Comparison of ENCODE assay signal across 26 cellular contexts in genomic region chr10:9012312-9012711, GRCh38.
DNase-seq lines count a peak whose midpoint lies in the region; ATAC-seq and TF ChIP-seq lines count a peak whose summit lies in the region.
"Had no signal": no experiment of that assay in that cellular context is flagged by ENCODE, and none has a peak within 500 bp of the region (broad histone marks: within the 10 kb centered on the region; RNA-seq: fewer than 3 reads in every experiment).

No MANE protein-coding gene starts in this region.

- POLR2A ChIA-PET in CD4-positive, alpha-beta T cell (lab: Charles Lee): interaction anchor here (0.8 kb wide), 1 partner anchor 197 kb away, joined by 3 read pairs; no protein-coding TSS in a partner anchor
- POLR2A ChIA-PET in RWPE1 (lab: Yijun Ruan, JAX; ENCODE audit: low non-redundant PET): no interaction called here

- DNase-seq in CD4-positive, alpha-beta T cell: no peak
- DNase-seq in RWPE1 (ENCODE audit: low spot score) (peak; percentile 21), epithelial cell of esophagus (ENCODE audit: low read depth) (peak; percentile 80), non-pigmented ciliary epithelial cell (ENCODE audit: low read depth) (peak; percentile 34), glomerular visceral epithelial cell (ENCODE audit: extremely low spot score) (no peak), SIG-M5 treated with dmso at 0.1 percent for 504 hours (lab: John Stamatoyannopoulos, UW; ENCODE audit: unreplicated experiment) (no peak), D341Med (ENCODE audit: low spot score) (no peak), amniotic stem cell (lab: John Stamatoyannopoulos, UW) (no peak)
- DNase-seq: activated CD4-positive, alpha-beta T cell treated with anti-CD3 and anti-CD28 coated beads, Interleukin-2, amount 50 U/mL, for 48 hours; CD8-positive, alpha-beta memory T cell; cortex of kidney; DND-41; gastrocnemius medialis; KG1; kidney glomerular epithelial cell; naive thymus-derived CD4-positive, alpha-beta T cell; NCI-H187 treated with DMSO at 0.1 percent for 48 hours; NCI-H2227 treated with DMSO at 0.1 percent for 48 hours; stimulated activated CD4-positive, alpha-beta T cell treated with anti-CD3 and anti-CD28 coated beads, Interleukin-2, amount 100 ng/mL, for 24 hours; stimulated activated naive CD4-positive, alpha-beta T cell; tibial artery had no signal

- no peak for TF ChIP-seq CTCF in CD4-positive, alpha-beta T cell (IDR thresholded peaks at IDR 0.05)
- TF ChIP-seq CTCF in RWPE1 (conservative IDR thresholded peaks at IDR 0.05; ENCODE audit: low read depth) (no peak), epithelial cell of esophagus (IDR thresholded peaks at IDR 0.05; ENCODE audit: insufficient read depth, low read depth, low read length, missing control alignments) (no peak)

- peaks cover 50% of the 10 kb centered on the region for H3K4me1 Mint-ChIP-seq in CD4-positive, alpha-beta T cell (ENCODE audit: low read depth)
- H3K4me1 Mint-ChIP-seq: brain, memory B cell had no signal

- intact Hi-C loops in CD4-positive, alpha-beta T cell (cut with DNase I, micrococcal nuclease): loop anchor here in 1 of 2 experiments (10.0 kb wide), 1 partner anchor 958 kb away; the partner anchor contains the start of gene GATA3

- H3K27ac ChIP-seq in CD4-positive, alpha-beta T cell (ENCODE audit: low read depth, low read length): no peak overlapping the region
- H3K27ac ChIP-seq in RWPE1: no peak overlapping the region
- H3K27ac ChIP-seq: gastrocnemius medialis, parathyroid adenoma, SK-N-MC had no signal

- H3K4me3 Mint-ChIP-seq in CD4-positive, alpha-beta T cell: no peak overlapping the region
- H3K4me3 Mint-ChIP-seq: brain; memory B cell; naive thymus-derived CD4-positive, alpha-beta T cell; WTC11 had no signal

- H3K27ac Mint-ChIP-seq in CD4-positive, alpha-beta T cell: peak overlapping the region; percentile 48
- H3K27ac Mint-ChIP-seq: brain, memory B cell, WTC11 had no signal

- H3K4me3 ChIP-seq in epithelial cell of esophagus (ENCODE audit: low read length): no peak overlapping the region
- H3K4me3 ChIP-seq: gastrocnemius medialis, SK-N-MC, tibial artery had no signal

- H3K27me3 ChIP-seq in CD4-positive, alpha-beta T cell (ENCODE audit: control insufficient read depth, insufficient read depth, low read length): no peaks in the 10 kb centered on the region
- H3K27me3 ChIP-seq: gastrocnemius medialis, tibial artery had no signal

- no peaks in the 10 kb centered on the region for H3K27me3 Mint-ChIP-seq in CD4-positive, alpha-beta T cell
- H3K27me3 Mint-ChIP-seq: memory B cell; naive thymus-derived CD4-positive, alpha-beta T cell had no signal

- peaks cover 5% of the 10 kb centered on the region for H3K36me3 Mint-ChIP-seq in CD4-positive, alpha-beta T cell (ENCODE audit: low read depth)
- H3K36me3 Mint-ChIP-seq: brain; memory B cell; naive thymus-derived CD4-positive, alpha-beta T cell; WTC11 had no signal

- no peaks in the 10 kb centered on the region for H3K9me3 Mint-ChIP-seq in CD4-positive, alpha-beta T cell
- H3K9me3 Mint-ChIP-seq: brain; CD8-positive, alpha-beta memory T cell; WTC11 had no signal

- CTCF ChIA-PET in CD4-positive, alpha-beta T cell (lab: Charles Lee): no interaction called here
- CTCF ChIA-PET in RWPE1 (lab: Yijun Ruan, JAX): interaction anchor here (0.7 to 0.8 kb wide), 2 partner anchors 200 to 603 kb away, joined by 3 to 4 read pairs; no protein-coding TSS in a partner anchor

- H3K9me3 ChIP-seq in CD4-positive, alpha-beta T cell (ENCODE audit: control insufficient read depth, low read length): no peaks in the 10 kb centered on the region
- H3K9me3 ChIP-seq: gastrocnemius medialis, tibial artery had no signal

- no peak for ATAC-seq in CD4-positive, alpha-beta T cell (ENCODE audit: poor library complexity)
- ATAC-seq: gastrocnemius medialis; naive thymus-derived CD4-positive, alpha-beta T cell; WTC11 had no signal

Comparison
In these comparisons a context has a peak if more than half of its experiments do, and no peak if none do; other contexts are left out.
1. DNase-seq: peak in RWPE1 (single experiment), epithelial cell of esophagus (single experiment) and non-pigmented ciliary epithelial cell (single experiment); none in CD4-positive, alpha-beta T cell (0 of 10), glomerular visceral epithelial cell (single experiment), SIG-M5 treated with dmso at 0.1 percent for 504 hours (single experiment), D341Med (single experiment) and amniotic stem cell (single experiment).